In genomic region chr12:89424846-89425245, GRCh38 we compare ENCODE assay signal across 33 cellular contexts.
"Had no signal": no experiment of that assay in that cellular context is flagged by ENCODE, and none has a peak within 500 bp of the region (broad histone marks: within the 10 kb centered on the region; RNA-seq: fewer than 3 reads in every experiment).

No MANE protein-coding gene starts in this region.

- H3K9me3 Mint-ChIP-seq: activated B cell treated with CpG ODN at 0.5 μM for 24 hours; activated CD4-positive, alpha-beta memory T cell treated with anti-CD3 and anti-CD28 coated beads for 36 hours; activated CD4-positive, alpha-beta T cell treated with anti-CD3 and anti-CD28 coated beads, Interleukin-2, amount 10 ng/mL, durations not matched to agents 24 days and 14 days; activated CD8-positive, alpha-beta T cell treated with anti-CD3 and anti-CD28 coated beads for 36 hours; activated naive CD4-positive, alpha-beta T cell treated with anti-CD3 and anti-CD28 coated beads, Interleukin-2, amount 50 U/mL, for 24 hours; activated naive CD8-positive, alpha-beta T cell treated with anti-CD3 and anti-CD28 coated beads, Interleukin-2, amount 10 ng/mL, durations not matched to agents 7 days and 5 days; activated naive CD8-positive, alpha-beta T cell treated with anti-CD3 and anti-CD28 coated beads, Interleukin-2, amount 50 U/mL, for 24 hours; activated T-cell treated with anti-CD3 and anti-CD28 coated beads, Interleukin-2, amount 50 U/mL, for 4 hours; activated T-helper 2 cell treated with anti-CD3 and anti-CD28 coated beads, Interferon-gamma antibody, Interleukin-2, Interleukin-4, amounts not matched to agents 10 μg/mL and 5 μg/mL and 100 μg/mL, durations not matched to agents 14 hours and 24 hours and 36 hours; central memory CD8-positive, alpha-beta T cell; T-helper 1 cell treated with Interleukin-12 subunit alpha and Interleukin-12 subunit beta and Interleukin-4 antibody, amounts not matched to agents 30 μg/mL and 1 μg/mL, for 36 hours had no signal

- H3K4me1 Mint-ChIP-seq: brain had no signal

- DNase-seq: activated B cell treated with CpG ODN at 0.5 μM for 24 hours; activated CD4-positive, alpha-beta memory T cell treated with anti-CD3 and anti-CD28 coated beads for 36 hours; activated CD4-positive, alpha-beta T cell treated with anti-CD3 and anti-CD28 coated beads for 4 hours; activated CD4-positive, alpha-beta T cell treated with anti-CD3 and anti-CD28 coated beads, Interleukin-2, amount 10 ng/mL, durations not matched to agents 24 days and 14 days; activated CD4-positive, alpha-beta T cell treated with anti-CD3 and anti-CD28 coated beads, Interleukin-2, amount 50 U/mL, for 1 hour; activated CD4-positive, alpha-beta T cell treated with anti-CD3 and anti-CD28 coated beads, Interleukin-2, amount 50 U/mL, for 4 hours; activated CD4-positive, CD25-positive, alpha-beta regulatory T cell treated with anti-CD3 and anti-CD28 coated beads, Interleukin-2, amount 50 U/mL, for 72 hours; activated CD8-positive, alpha-beta memory T cell treated with anti-CD3 and anti-CD28 coated beads, Interleukin-2, amount 50 U/mL, for 4 hours; activated CD8-positive, alpha-beta T cell treated with anti-CD3 and anti-CD28 coated beads for 36 hours; activated effector memory CD4-positive, alpha-beta T cell treated with Interleukin-2 at 50 U/mL for 16 hours; activated gamma-delta T cell; activated naive CD4-positive, alpha-beta T cell treated with anti-CD3 and anti-CD28 coated beads, Interleukin-2, amount 10 ng/mL, durations not matched to agents 7 days and 5 days; activated naive CD4-positive, alpha-beta T cell treated with Interleukin-2 at 50 U/mL for 16 hours; activated naive CD8-positive, alpha-beta T cell treated with anti-CD3 and anti-CD28 coated beads, Interleukin-2, amount 10 ng/mL, durations not matched to agents 7 days and 5 days; activated naive CD8-positive, alpha-beta T cell treated with anti-CD3 and anti-CD28 coated beads, Interleukin-2, amount 50 U/mL, for 24 hours; activated T-cell treated with anti-CD3 and anti-CD28 coated beads for 4 hours; activated T-cell treated with anti-CD3 and anti-CD28 coated beads, Interleukin-2, amount 50 U/mL, for 1 hour; activated T-cell treated with anti-CD3 and anti-CD28 coated beads, Interleukin-2, amount 50 U/mL, for 4 hours; amygdala; anterior cingulate cortex; caudate nucleus; cerebellar nuclear complex; T-helper 1 cell; T-helper 9 cell had no signal

- H3K27me3 Mint-ChIP-seq: activated B cell treated with CpG ODN at 0.5 μM for 24 hours; activated CD4-positive, alpha-beta memory T cell treated with anti-CD3 and anti-CD28 coated beads for 36 hours; activated CD4-positive, alpha-beta T cell treated with anti-CD3 and anti-CD28 coated beads, Interleukin-2, amount 10 ng/mL, durations not matched to agents 24 days and 14 days; activated CD8-positive, alpha-beta T cell treated with anti-CD3 and anti-CD28 coated beads for 36 hours; activated naive CD4-positive, alpha-beta T cell treated with anti-CD3 and anti-CD28 coated beads, Interleukin-2, amount 10 ng/mL, durations not matched to agents 7 days and 5 days; activated naive CD4-positive, alpha-beta T cell treated with anti-CD3 and anti-CD28 coated beads, Interleukin-2, amount 50 U/mL, for 24 hours; activated naive CD8-positive, alpha-beta T cell; activated naive CD8-positive, alpha-beta T cell treated with anti-CD3 and anti-CD28 coated beads, Interleukin-2, amount 10 ng/mL, durations not matched to agents 7 days and 5 days; activated naive CD8-positive, alpha-beta T cell treated with anti-CD3 and anti-CD28 coated beads, Interleukin-2, amount 50 U/mL, for 24 hours; brain; central memory CD8-positive, alpha-beta T cell had no signal

- H3K4me3 Mint-ChIP-seq: activated B cell treated with CpG ODN at 0.5 μM for 24 hours; activated CD4-positive, alpha-beta memory T cell treated with anti-CD3 and anti-CD28 coated beads for 36 hours; activated CD4-positive, alpha-beta T cell treated with anti-CD3 and anti-CD28 coated beads, Interleukin-2, amount 10 ng/mL, durations not matched to agents 24 days and 14 days; activated CD8-positive, alpha-beta T cell treated with anti-CD3 and anti-CD28 coated beads for 36 hours; activated naive CD4-positive, alpha-beta T cell treated with anti-CD3 and anti-CD28 coated beads, Interleukin-2, amount 10 ng/mL, durations not matched to agents 7 days and 5 days; activated naive CD4-positive, alpha-beta T cell treated with anti-CD3 and anti-CD28 coated beads, Interleukin-2, amount 50 U/mL, for 24 hours; activated naive CD8-positive, alpha-beta T cell; activated naive CD8-positive, alpha-beta T cell treated with anti-CD3 and anti-CD28 coated beads, Interleukin-2, amount 10 ng/mL, durations not matched to agents 7 days and 5 days; activated naive CD8-positive, alpha-beta T cell treated with anti-CD3 and anti-CD28 coated beads, Interleukin-2, amount 50 U/mL, for 24 hours; activated T-cell treated with anti-CD3 and anti-CD28 coated beads, Interleukin-2, amount 50 U/mL, for 4 hours; brain; central memory CD8-positive, alpha-beta T cell; T-helper 1 cell treated with Interleukin-12 subunit alpha and Interleukin-12 subunit beta and Interleukin-4 antibody, amounts not matched to agents 30 μg/mL and 1 μg/mL, for 36 hours; T-helper 2 cell treated with Interferon-gamma antibody and Interleukin-4, amounts not matched to agents 5 μg/mL and 100 μg/mL, for 36 hours had no signal

- H3K36me3 ChIP-seq: cardiac muscle cell had no signal

- H3K4me3 ChIP-seq: cardiac muscle cell had no signal

- ATAC-seq: activated CD8-positive, alpha-beta T cell treated with anti-CD3 and anti-CD28 coated beads for 36 hours; activated naive CD8-positive, alpha-beta T cell treated with anti-CD3 and anti-CD28 coated beads, Interleukin-2, amount 50 U/mL, for 24 hours; activated T-cell treated with anti-CD3 and anti-CD28 coated beads, Interleukin-2, amount 50 U/mL, for 4 hours had no signal

- H3K27me3 ChIP-seq: cardiac muscle cell had no signal

- H3K27ac Mint-ChIP-seq: activated B cell treated with CpG ODN at 0.5 μM for 24 hours; activated CD4-positive, alpha-beta memory T cell treated with anti-CD3 and anti-CD28 coated beads for 36 hours; activated CD4-positive, alpha-beta T cell treated with anti-CD3 and anti-CD28 coated beads, Interleukin-2, amount 10 ng/mL, durations not matched to agents 24 days and 14 days; activated CD8-positive, alpha-beta T cell treated with anti-CD3 and anti-CD28 coated beads for 36 hours; activated naive CD4-positive, alpha-beta T cell treated with anti-CD3 and anti-CD28 coated beads, Interleukin-2, amount 10 ng/mL, durations not matched to agents 7 days and 5 days; activated naive CD8-positive, alpha-beta T cell; activated naive CD8-positive, alpha-beta T cell treated with anti-CD3 and anti-CD28 coated beads, Interleukin-2, amount 10 ng/mL, durations not matched to agents 7 days and 5 days; activated naive CD8-positive, alpha-beta T cell treated with anti-CD3 and anti-CD28 coated beads, Interleukin-2, amount 50 U/mL, for 24 hours; activated T-helper 2 cell treated with anti-CD3 and anti-CD28 coated beads, Interferon-gamma antibody, Interleukin-2, Interleukin-4, amounts not matched to agents 10 μg/mL and 5 μg/mL and 100 μg/mL, durations not matched to agents 14 hours and 24 hours and 36 hours; brain; T-helper 1 cell treated with Interleukin-12 subunit alpha and Interleukin-12 subunit beta and Interleukin-4 antibody, amounts not matched to agents 30 μg/mL and 1 μg/mL, for 36 hours; T-helper 2 cell treated with Interferon-gamma antibody and Interleukin-4, amounts not matched to agents 5 μg/mL and 100 μg/mL, for 36 hours had no signal

- H3K27ac ChIP-seq: cardiac muscle cell, VCaP had no signal
